In genomic region chr20:23200914-23201313, GRCh38 we compare ENCODE assay signal across 1 cellular context.
TF ChIP-seq lines count a peak whose summit lies in the region.

No MANE protein-coding gene starts in this region.

TF ChIP-seq in SK-N-SH treated with all-trans-retinoic acid at 6 μM for 48 hours, 23 proteins besides CTCF, POLR2A, EP300 and RAD21 (continued from another document):
- no peak for TF ChIP-seq POU6F1 (CRISPR knock-in tag; IDR thresholded peaks at IDR 0.05; ENCODE audit: borderline replicate concordance, low read depth)
- TF ChIP-seq PPARA (CRISPR knock-in tag; IDR thresholded peaks at IDR 0.05; ENCODE audit: borderline replicate concordance): no peak
